Comparison of ENCODE assay signal across 11 cellular contexts in the genomic region with DNA sequence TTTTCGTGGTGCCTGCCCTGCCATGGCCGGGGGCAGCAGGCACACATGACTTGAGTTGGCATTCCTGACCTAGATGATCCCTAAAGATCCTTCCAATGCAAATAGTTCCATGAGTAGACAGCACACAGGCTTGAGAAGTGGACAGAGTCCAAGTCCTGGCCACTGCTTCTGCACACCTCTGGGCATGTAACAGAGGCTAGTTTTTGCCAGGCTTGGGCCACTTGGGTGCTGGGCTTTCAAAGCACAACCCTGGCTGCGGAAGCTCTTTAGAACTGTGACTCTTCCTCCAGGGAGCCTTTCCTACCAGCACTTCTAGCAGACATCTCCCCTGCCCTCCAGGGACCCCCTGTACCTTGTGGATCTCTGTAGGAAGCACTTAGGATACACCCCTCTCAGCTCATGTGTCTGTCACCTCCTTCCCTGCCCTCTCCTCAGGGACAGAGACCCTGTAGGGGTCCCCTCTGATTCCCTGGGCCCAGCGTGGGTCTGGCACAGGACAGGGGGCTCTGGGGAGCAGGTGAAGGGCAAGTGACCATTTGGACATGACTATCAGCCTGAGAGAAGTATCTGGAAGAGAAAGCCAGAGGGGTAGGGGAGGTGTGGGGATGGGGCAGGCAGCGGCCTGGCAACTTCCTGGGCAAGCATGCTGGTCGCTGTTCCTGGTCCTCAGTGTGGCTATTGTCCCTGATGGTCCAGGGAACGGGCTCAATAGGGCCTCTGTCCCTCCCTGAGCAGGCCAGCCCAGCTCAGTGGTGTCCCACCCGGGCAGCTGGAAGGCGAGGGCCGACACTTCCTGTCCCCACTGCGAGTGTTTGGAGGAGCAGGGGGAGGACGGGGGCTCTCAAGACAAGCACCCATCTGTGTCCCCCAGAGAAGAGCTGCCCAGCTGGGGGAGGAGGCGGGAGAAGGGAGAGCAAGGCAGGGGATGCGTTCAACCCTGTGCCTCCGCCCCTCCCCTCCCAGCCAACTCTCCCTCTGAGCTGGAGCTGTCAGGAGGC. TPM values are rescaled to one million over a fixed set of nuclear protein-coding genes. Genes with fewer than 3 reads are reported as not detected.
DNase-seq lines count a peak whose midpoint lies in the region; FAIRE-seq and TF ChIP-seq lines count a peak whose summit lies in the region.
"Had no signal": no experiment of that assay in that cellular context is flagged by ENCODE, and none has a peak within 500 bp of the region (broad histone marks: within the 10 kb centered on the region; RNA-seq: fewer than 3 reads in every experiment).

No MANE protein-coding gene starts in this region.

- intact Hi-C loops in posterior vena cava (cut with DNase I) = no loop called here

- peak; percentile 99 for DNase-seq in Ammon's horn (ENCODE audit: low spot score)
- no peak for DNase-seq in bronchial epithelial cell (ENCODE audit: low read depth)
- DNase-seq in left kidney (ENCODE audit: low read depth, low spot score) = peak; percentile 37
- peak; percentile 79 for DNase-seq in posterior vena cava (ENCODE audit: low spot score)
- DNase-seq in NCI-H1105 (lab: John Stamatoyannopoulos, UW) = no peak
- no peak for DNase-seq in NCI-H345 (lab: John Stamatoyannopoulos, UW)
- DNase-seq in GM13976 (ENCODE audit: low spot score) = no peak
- DNase-seq in NCI-H1436 (lab: John Stamatoyannopoulos, UW) = no peak
- DNase-seq: activated B cell treated with CpG ODN at 0.5 μM for 24 hours had no signal

- H3K36me3 ChIP-seq in bronchial epithelial cell (ENCODE audit: control insufficient read depth, insufficient read depth, low read length) = no peaks in the 10 kb centered on the region

- peak; percentile 70 for FAIRE-seq in bronchial epithelial cell (lab: Jason Lieb, UNC)
- FAIRE-seq: endothelial cell of umbilical vein had no signal

- no peaks in the 10 kb centered on the region for H3K27me3 ChIP-seq in bronchial epithelial cell (ENCODE audit: control insufficient read depth, insufficient read depth, low read length)

- in situ Hi-C loops in GM13976 (cut with MboI; ENCODE audit: low sequenced_read_pairs, unreplicated experiment) = loop anchor here (10.0 kb wide), 1 partner anchor 55 kb away; no protein-coding TSS in a partner anchor

- TF ChIP-seq CTCF in bronchial epithelial cell (IDR thresholded peaks at IDR 0.05; ENCODE audit: insufficient read depth, low read length, severe bottlenecking) = no peak
- no peak for TF ChIP-seq CTCF in GM13976 (IDR thresholded peaks at IDR 0.05; ENCODE audit: borderline replicate concordance, control extremely low read depth, extremely low read depth, insufficient read depth, missing control alignments)

- H3K4me3 ChIP-seq in bronchial epithelial cell (ENCODE audit: low read depth, low read length) = no peak overlapping the region
- H3K4me3 ChIP-seq: SK-N-MC had no signal

RNA-seq across cellular contexts. Expression of a gene that starts 36.1 kb away (rescaled TPM):
- total RNA-seq in bronchial epithelial cell (0.53 and 0.90 TPM in 2 replicates), posterior vena cava (100 to 1,000 TPM; 113 to 125 TPM)

Comparison
In these comparisons a context has a peak if more than half of its experiments do, and no peak if none do; other contexts are left out.
1. DNase-seq: peak in Ammon's horn (single experiment), left kidney (single experiment) and posterior vena cava (single experiment); none in bronchial epithelial cell (single experiment), NCI-H1105 (single experiment), NCI-H345 (single experiment), GM13976 (single experiment) and NCI-H1436 (single experiment).
2. RNA of a gene that starts 36.1 kb away (total RNA-seq): 113 to 125 TPM in posterior vena cava; 0.53 to 0.90 TPM in bronchial epithelial cell; every median in the first group is over 10 times any median in the second.